Comparison of ENCODE assay signal across 3 cellular contexts in genomic region chr9:128528445-128529160, GRCh38.
TF ChIP-seq lines count a peak whose summit lies in the region.

No MANE protein-coding gene starts in this region.

TF ChIP-seq in HepG2, 621 proteins besides CTCF, POLR2A, EP300 and RAD21:
- TF ChIP-seq NFIB (CRISPR knock-in tag; IDR thresholded peaks at IDR 0.05; ENCODE audit: borderline replicate concordance) (no peak), ARID2 (CRISPR knock-in tag; IDR thresholded peaks at IDR 0.05; ENCODE audit: borderline replicate concordance) (no peak), HHEX (CRISPR knock-in tag; IDR thresholded peaks at IDR 0.05) (no peak), ZNF644 (CRISPR knock-in tag; IDR thresholded peaks at IDR 0.05; ENCODE audit: low read depth) (no peak), ELF1 (CRISPR knock-in tag; IDR thresholded peaks at IDR 0.05) (no peak), ZBTB3 (CRISPR knock-in tag; IDR thresholded peaks at IDR 0.05; ENCODE audit: borderline replicate concordance, low read depth) (no peak), ZBTB26 (CRISPR knock-in tag; IDR thresholded peaks at IDR 0.05; ENCODE audit: borderline replicate concordance) (no peak), ZNF546 (CRISPR knock-in tag; conservative IDR thresholded peaks at IDR 0.05) (no peak)

TF ChIP-seq in endothelial cell of umbilical vein, 7 proteins besides CTCF, POLR2A, EP300 and RAD21:
- no peak for TF ChIP-seq JUN (IDR thresholded peaks at IDR 0.05; ENCODE audit: borderline replicate concordance, insufficient read depth, insufficient read length, low read depth)
- TF ChIP-seq EZH2 (IDR thresholded peaks at IDR 0.05; ENCODE audit: borderline replicate concordance, low read depth, low read length, severe bottlenecking), result no peak
- no peak for TF ChIP-seq MAX (IDR thresholded peaks at IDR 0.05; ENCODE audit: insufficient read depth, insufficient read length)
- TF ChIP-seq MYC (IDR thresholded peaks at IDR 0.05; ENCODE audit: low read depth, low read length), result no peak
- no peak for TF ChIP-seq GATA2 (IDR thresholded peaks at IDR 0.05; ENCODE audit: insufficient read depth, insufficient read length, low read depth, low read length)

TF ChIP-seq in WTC11, 78 proteins besides CTCF, POLR2A, EP300 and RAD21:
- TF ChIP-seq AFF4 (CRISPR knock-in tag; IDR thresholded peaks at IDR 0.05; ENCODE audit: borderline replicate concordance) (no peak), SMAD3 (CRISPR knock-in tag; IDR thresholded peaks at IDR 0.05; ENCODE audit: borderline replicate concordance) (no peak), ETV6 (CRISPR knock-in tag; IDR thresholded peaks at IDR 0.05) (no peak), SMAD4 (CRISPR knock-in tag; IDR thresholded peaks at IDR 0.05) (no peak), FOXJ3 (CRISPR knock-in tag; IDR thresholded peaks at IDR 0.05; ENCODE audit: borderline replicate concordance) (no peak), NFYB (CRISPR knock-in tag; conservative IDR thresholded peaks at IDR 0.05; ENCODE audit: low read depth) (no peak), NR3C1 (CRISPR knock-in tag; conservative IDR thresholded peaks at IDR 0.05; ENCODE audit: low read depth) (no peak), ARID4B (CRISPR knock-in tag; IDR thresholded peaks at IDR 0.05; ENCODE audit: borderline replicate concordance) (no peak), TEAD1 (CRISPR knock-in tag; IDR thresholded peaks at IDR 0.05) (no peak), ELF4 (CRISPR knock-in tag; IDR thresholded peaks at IDR 0.05; ENCODE audit: low read depth) (no peak)
